13 cellular contexts compared by ENCODE assay signal in genomic region chr1:199273837-199274379, GRCh38.
DNase-seq lines count a peak whose midpoint lies in the region; ATAC-seq, FAIRE-seq and TF ChIP-seq lines count a peak whose summit lies in the region.
"Had no signal": no experiment of that assay in that cellular context is flagged by ENCODE, and none has a peak within 500 bp of the region (broad histone marks: within the 10 kb centered on the region; RNA-seq: fewer than 3 reads in every experiment).

No MANE protein-coding gene starts in this region.

- no peak overlapping the region for H3K4me3 ChIP-seq in bronchial epithelial cell (ENCODE audit: low read depth, low read length)

- no peak for FAIRE-seq in bronchial epithelial cell (lab: Jason Lieb, UNC)
- FAIRE-seq: H1 had no signal

- H3K27ac Mint-ChIP-seq in osteocyte (ENCODE audit: unreplicated experiment): peak overlapping the region; percentile 53
- H3K27ac Mint-ChIP-seq in activated T-helper 2 cell treated with anti-CD3 and anti-CD28 coated beads, Interferon-gamma antibody, Interleukin-2, Interleukin-4, amounts not matched to agents 10 μg/mL and 5 μg/mL and 100 μg/mL, durations not matched to agents 14 hours and 24 hours and 36 hours: no peak overlapping the region
- H3K27ac Mint-ChIP-seq: T-cell had no signal

- peaks cover 13% of the 10 kb centered on the region for H3K9me3 Mint-ChIP-seq in osteocyte (ENCODE audit: unreplicated experiment)
- no peaks in the 10 kb centered on the region for H3K9me3 Mint-ChIP-seq in activated T-helper 2 cell treated with anti-CD3 and anti-CD28 coated beads, Interferon-gamma antibody, Interleukin-2, Interleukin-4, amounts not matched to agents 10 μg/mL and 5 μg/mL and 100 μg/mL, durations not matched to agents 14 hours and 24 hours and 36 hours
- H3K9me3 Mint-ChIP-seq: activated T-cell treated with anti-CD3 and anti-CD28 coated beads, Interleukin-2, amount 50 U/mL, for 4 hours; T-cell had no signal

- H3K36me3 Mint-ChIP-seq in osteocyte (ENCODE audit: unreplicated experiment): no peaks in the 10 kb centered on the region
- H3K36me3 Mint-ChIP-seq in activated T-helper 2 cell treated with anti-CD3 and anti-CD28 coated beads, Interferon-gamma antibody, Interleukin-2, Interleukin-4, amounts not matched to agents 10 μg/mL and 5 μg/mL and 100 μg/mL, durations not matched to agents 14 hours and 24 hours and 36 hours (ENCODE audit: low read depth): no peaks in the 10 kb centered on the region
- H3K36me3 Mint-ChIP-seq: T-cell had no signal

- no peaks in the 10 kb centered on the region for H3K27me3 Mint-ChIP-seq in osteocyte (ENCODE audit: unreplicated experiment)
- peaks cover 13% of the 10 kb centered on the region for H3K27me3 Mint-ChIP-seq in activated T-helper 2 cell treated with anti-CD3 and anti-CD28 coated beads, Interferon-gamma antibody, Interleukin-2, Interleukin-4, amounts not matched to agents 10 μg/mL and 5 μg/mL and 100 μg/mL, durations not matched to agents 14 hours and 24 hours and 36 hours (ENCODE audit: low read depth)
- H3K27me3 Mint-ChIP-seq: T-cell had no signal

- peaks cover 43% of the 10 kb centered on the region for H3K4me1 Mint-ChIP-seq in osteocyte (ENCODE audit: unreplicated experiment)
- peaks cover 10% of the 10 kb centered on the region for H3K4me1 Mint-ChIP-seq in activated T-helper 2 cell treated with anti-CD3 and anti-CD28 coated beads, Interferon-gamma antibody, Interleukin-2, Interleukin-4, amounts not matched to agents 10 μg/mL and 5 μg/mL and 100 μg/mL, durations not matched to agents 14 hours and 24 hours and 36 hours (ENCODE audit: low read depth)
- H3K4me1 Mint-ChIP-seq: T-cell had no signal

- H3K27me3 ChIP-seq in bronchial epithelial cell (ENCODE audit: control insufficient read depth, insufficient read depth, low read length): no peaks in the 10 kb centered on the region
- H3K27me3 ChIP-seq: foreskin keratinocyte had no signal

- intact Hi-C loops in activated T-helper 2 cell treated with anti-CD3 and anti-CD28 coated beads, Interferon-gamma antibody, Interleukin-2, Interleukin-4, amounts not matched to agents 10 μg/mL and 5 μg/mL and 100 μg/mL, durations not matched to agents 14 hours and 24 hours and 36 hours (cut with micrococcal nuclease): no loop called here

- ATAC-seq in GM18502 (IDR thresholded peaks at IDR 0.05; ENCODE audit: poor library complexity, unreplicated experiment): peak; percentile 49
- no peak for ATAC-seq in GM21529 (IDR thresholded peaks at IDR 0.05; ENCODE audit: unreplicated experiment)
- no peak for ATAC-seq in HG03097 (IDR thresholded peaks at IDR 0.05; ENCODE audit: low FRiP score, unreplicated experiment)
- ATAC-seq: foreskin keratinocyte, T-cell had no signal

- H3K4me3 Mint-ChIP-seq in osteocyte (ENCODE audit: unreplicated experiment): peak overlapping the region; percentile 7
- H3K4me3 Mint-ChIP-seq in activated T-helper 2 cell treated with anti-CD3 and anti-CD28 coated beads, Interferon-gamma antibody, Interleukin-2, Interleukin-4, amounts not matched to agents 10 μg/mL and 5 μg/mL and 100 μg/mL, durations not matched to agents 14 hours and 24 hours and 36 hours (ENCODE audit: low read depth): no peak overlapping the region
- H3K4me3 Mint-ChIP-seq: activated T-cell treated with anti-CD3 and anti-CD28 coated beads, Interleukin-2, amount 50 U/mL, for 4 hours; T-cell had no signal

- DNase-seq in NCI-H146 treated with DMSO at 0.1 percent for 48 hours (lab: John Stamatoyannopoulos, UW; ENCODE audit: unreplicated experiment): peak; percentile 37
- peak; percentile 72 for DNase-seq in bronchial epithelial cell (ENCODE audit: low read depth)
- DNase-seq in osteocyte (ENCODE audit: extremely low spot score, unreplicated experiment): no peak
- no peak for DNase-seq in midbrain (lab: John Stamatoyannopoulos, UW)
- no peak for DNase-seq in activated T-helper 2 cell treated with anti-CD3 and anti-CD28 coated beads, Interferon-gamma antibody, Interleukin-2, Interleukin-4, amounts not matched to agents 10 μg/mL and 5 μg/mL and 100 μg/mL, durations not matched to agents 14 hours and 24 hours and 36 hours (ENCODE audit: low spot score)
- DNase-seq: activated T-cell treated with anti-CD3 and anti-CD28 coated beads, Interleukin-2, amount 50 U/mL, for 4 hours; MV-4-11; T-cell had no signal

- H3K36me3 ChIP-seq in bronchial epithelial cell (ENCODE audit: control insufficient read depth, insufficient read depth, low read length): no peaks in the 10 kb centered on the region

- no peak for TF ChIP-seq CTCF in bronchial epithelial cell (IDR thresholded peaks at IDR 0.05; ENCODE audit: insufficient read depth, low read length, severe bottlenecking)
- no peak for TF ChIP-seq CTCF in osteocyte (IDR thresholded peaks at IDR 0.05)

Comparison
In these comparisons a context has a peak if more than half of its experiments do, and no peak if none do; other contexts are left out.
1. DNase-seq: peak in NCI-H146 treated with DMSO at 0.1 percent for 48 hours (single experiment) and bronchial epithelial cell (single experiment); none in osteocyte (single experiment), midbrain (single experiment) and activated T-helper 2 cell treated with anti-CD3 and anti-CD28 coated beads, Interferon-gamma antibody, Interleukin-2, Interleukin-4, amounts not matched to agents 10 μg/mL and 5 μg/mL and 100 μg/mL, durations not matched to agents 14 hours and 24 hours and 36 hours (single experiment).